In genomic region chr6:169996652-169997051, GRCh38 we compare ENCODE assay signal across 16 cellular contexts.
DNase-seq lines count a peak whose midpoint lies in the region; ATAC-seq, FAIRE-seq and TF ChIP-seq lines count a peak whose summit lies in the region.
"Had no signal": no experiment of that assay in that cellular context is flagged by ENCODE, and none has a peak within 500 bp of the region (broad histone marks: within the 10 kb centered on the region; RNA-seq: fewer than 3 reads in every experiment).

No MANE protein-coding gene starts in this region.

- DNase-seq in H9 (peak; percentile 9), HL-60 (ENCODE audit: low read depth in 1 of 2, low spot score in 1 of 2) (no peak), K562 (ENCODE audit: extremely low read depth in 1 of 4, low spot score in 3 of 4) (no peak), ureter (ENCODE audit: low spot score) (peak; percentile 4), gastrocnemius medialis (no peak), NCI-H1048 (lab: John Stamatoyannopoulos, UW) (no peak)
- no peak for DNase-seq in activated naive CD4-positive, alpha-beta T cell treated with anti-CD3 and anti-CD28 coated beads, Interleukin-2, amount 10 ng/mL, durations not matched to agents 7 days and 5 days
- DNase-seq: 8988T; Calu3; CD4-positive, alpha-beta memory T cell; DMS79 treated with DMSO at 0.1 percent for 48 hours; GF-D8; GOT3; HFFc6 had no signal

- H3K4me2 ChIP-seq in H9 (ENCODE audit: insufficient read depth, insufficient read length, low read length) (no peak overlapping the region), K562 (ENCODE audit: insufficient read depth, low read length) (no peak overlapping the region)
- H3K4me2 ChIP-seq: BLaER1 had no signal

- in situ Hi-C loops in K562 (cut with MboI), result no loop called here
- in situ Hi-C loops in gastrocnemius medialis (cut with MboI; ENCODE audit: low sequenced_read_pairs in 4 of 4), result no loop called here

- TF ChIP-seq EP300 in K562 (IDR thresholded peaks at IDR 0.05; ENCODE audit: low read length), result no peak

- BruUV-seq in K562 (replicated peaks; lab: Mats Ljungman, UMichigan), result no TSS peak

- H3K4me3 Mint-ChIP-seq in H9, result no peak overlapping the region
- H3K4me3 Mint-ChIP-seq in activated naive CD4-positive, alpha-beta T cell treated with anti-CD3 and anti-CD28 coated beads, Interleukin-2, amount 10 ng/mL, durations not matched to agents 7 days and 5 days, result no peak overlapping the region
- H3K4me3 Mint-ChIP-seq: CD4-positive, alpha-beta memory T cell; HFFc6 had no signal

- CTCF ChIA-PET in K562 (lab: Yijun Ruan, JAX; ENCODE audit: low intra/inter-chr PET ratio), result no interaction called here
- CTCF ChIA-PET in activated naive CD4-positive, alpha-beta T cell treated with anti-CD3 and anti-CD28 coated beads, Interleukin-2, amount 10 ng/mL, durations not matched to agents 7 days and 5 days (lab: Charles Lee), result no interaction called here

- no peak overlapping the region for H3K56ac ChIP-seq in H9 (ENCODE audit: insufficient read length, low read depth, low read length)

- H3K9me3 ChIP-seq in H9 (ENCODE audit: control insufficient read depth, low read depth, low read length) (no peaks in the 10 kb centered on the region), K562 (replicated peaks; ENCODE audit: control insufficient read depth, insufficient read depth, low read depth, low read length) (no peaks in the 10 kb centered on the region; the same call in 1 of the 2 replicates), gastrocnemius medialis (no peaks in the 10 kb centered on the region)
- H3K9me3 ChIP-seq: HAP-1 had no signal

- H2AFZ ChIP-seq in H9 (ENCODE audit: low read length) (no peak overlapping the region), K562 (ENCODE audit: low read depth, low read length) (no peak overlapping the region)

- no peaks in the 10 kb centered on the region for H3K79me1 ChIP-seq in H9 (ENCODE audit: insufficient read depth, low read depth, low read length, poor library complexity, severe bottlenecking)

- H3K9me1 ChIP-seq in K562 (ENCODE audit: control insufficient read depth, insufficient read depth, low read length), result no peaks in the 10 kb centered on the region

- H2AK5ac ChIP-seq in H9 (ENCODE audit: insufficient read length, low read length), result peak overlapping the region; percentile 0

- H3K4me1 Mint-ChIP-seq in H9, result peaks cover 11 to 16% of the 10 kb centered on the region in 2 experiments
- H3K4me1 Mint-ChIP-seq in activated naive CD4-positive, alpha-beta T cell treated with anti-CD3 and anti-CD28 coated beads, Interleukin-2, amount 10 ng/mL, durations not matched to agents 7 days and 5 days, result peaks cover 10% of the 10 kb centered on the region

- no peak overlapping the region for H2BK120ac ChIP-seq in H9 (ENCODE audit: low read depth, low read length, poor library complexity, severe bottlenecking)

- H3K27ac ChIP-seq in H9 (ENCODE audit: insufficient read length, low read depth, low read length) (no peak overlapping the region), HL-60 (replicated peaks) (peak overlapping the region; percentile 58; the same call in 1 of the 2 replicates), K562 (ENCODE audit: extremely low read depth, low read depth, low read length) (no peak overlapping the region), gastrocnemius medialis (no peak overlapping the region)
- H3K27ac ChIP-seq: BLaER1 had no signal

- no peak overlapping the region for H4K91ac ChIP-seq in H9 (ENCODE audit: insufficient read length, low read depth, low read length)

- H3K4me3 ChIP-seq in HL-60 (replicated peaks; ENCODE audit: insufficient read depth, low read length) (no peak overlapping the region), K562 (no peak overlapping the region), gastrocnemius medialis (no peak overlapping the region)
- H3K4me3 ChIP-seq: BLaER1, HAP-1 had no signal

- TF ChIP-seq POLR2A in K562 (conservative IDR thresholded peaks at IDR 0.05) (no peak), gastrocnemius medialis (IDR thresholded peaks at IDR 0.05) (no peak)

- no peak overlapping the region for H3K4ac ChIP-seq in H9 (ENCODE audit: low read depth, low read length)

- peaks cover 9 to 13% (median 13%) of the 10 kb centered on the region in 3 experiments for H3K36me3 Mint-ChIP-seq in H9 (ENCODE audit: insufficient read depth in 1 of 3, low read depth in 3 of 3)
- H3K36me3 Mint-ChIP-seq in activated naive CD4-positive, alpha-beta T cell treated with anti-CD3 and anti-CD28 coated beads, Interleukin-2, amount 10 ng/mL, durations not matched to agents 7 days and 5 days, result no peaks in the 10 kb centered on the region

- TF ChIP-seq RAD21 in K562 (CRISPR knock-in tag; conservative IDR thresholded peaks at IDR 0.05 in 1 of 2, IDR thresholded peaks at IDR 0.05 in 1 of 2), result no peak

- no peak overlapping the region for H2BK20ac ChIP-seq in H9 (ENCODE audit: low read depth, low read length, poor library complexity, severe bottlenecking)

- no peak overlapping the region for H3K18ac ChIP-seq in H9 (ENCODE audit: insufficient read length, low read depth, low read length)

- WGBS in H9 (ENCODE audit: extremely low coverage, insufficient read length, low lambda C conversion rate), result 100% methylated on average over 2 of the region's 4 CpGs
- WGBS in K562 (ENCODE audit: insufficient coverage, low coverage, missing lambda C conversion rate), result 7% methylated on average over 3 of the region's 4 CpGs

- H3K9me3 Mint-ChIP-seq in H9, result peaks cover 12 to 25% of the 10 kb centered on the region in 2 experiments
- peaks cover 5% of the 10 kb centered on the region for H3K9me3 Mint-ChIP-seq in activated naive CD4-positive, alpha-beta T cell treated with anti-CD3 and anti-CD28 coated beads, Interleukin-2, amount 10 ng/mL, durations not matched to agents 7 days and 5 days

- no peaks in the 10 kb centered on the region for H4K20me1 ChIP-seq in H9 (ENCODE audit: control insufficient read depth, insufficient read depth, insufficient read length)
- H4K20me1 ChIP-seq in K562 (replicated peaks; ENCODE audit: control insufficient read depth, insufficient read depth, low read length), result no peaks in the 10 kb centered on the region; the same call in 1 of the 2 replicates
- H4K20me1 ChIP-seq: BLaER1 had no signal

- H3K9ac ChIP-seq in H9 (ENCODE audit: extremely low read depth, insufficient read length, low read length) (no peak overlapping the region), K562 (ENCODE audit: insufficient read depth in 1 of 2, low read depth in 2 of 2, low read length in 2 of 2) (no peak overlapping the region)
- H3K9ac ChIP-seq: BLaER1 had no signal

- H3K27me3 ChIP-seq in H9 (ENCODE audit: insufficient read depth, low read length), result no peaks in the 10 kb centered on the region
- H3K27me3 ChIP-seq in HL-60 (ENCODE audit: insufficient read depth, poor library complexity, severe bottlenecking), result no peaks in the 10 kb centered on the region
- peaks cover 7 to 32% of the 10 kb centered on the region in 2 experiments; a peak in 3 of 5 replicates for H3K27me3 ChIP-seq in K562 (ENCODE audit: control insufficient read depth in 2 of 2, insufficient read depth in 2 of 2, low read length in 2 of 2)
- H3K27me3 ChIP-seq in gastrocnemius medialis, result no peaks in the 10 kb centered on the region
- H3K27me3 ChIP-seq: BLaER1 had no signal

- H4K8ac ChIP-seq in H9 (replicated peaks; ENCODE audit: insufficient read length, low read depth, low read length), result no peak overlapping the region

- peaks cover 10% of the 10 kb centered on the region for H3K27me3 Mint-ChIP-seq in H9 (ENCODE audit: low read depth)
- peaks cover 4% of the 10 kb centered on the region for H3K27me3 Mint-ChIP-seq in activated naive CD4-positive, alpha-beta T cell treated with anti-CD3 and anti-CD28 coated beads, Interleukin-2, amount 10 ng/mL, durations not matched to agents 7 days and 5 days
- H3K27me3 Mint-ChIP-seq: CD4-positive, alpha-beta memory T cell had no signal

- H3K23ac ChIP-seq in H9 (ENCODE audit: insufficient read length, low read depth, low read length), result no peak overlapping the region

- ATAC-seq in K562, result no peak
- ATAC-seq in gastrocnemius medialis, result no peak

- no peak overlapping the region for H4K5ac ChIP-seq in H9 (ENCODE audit: insufficient read length, low read depth, low read length)

- H2BK5ac ChIP-seq in H9 (ENCODE audit: insufficient read length, low read length), result no peak overlapping the region

- FAIRE-seq in K562 (lab: Jason Lieb, UNC), result no peak

- H2BK12ac ChIP-seq in H9 (ENCODE audit: insufficient read length, low read depth, low read length), result no peak overlapping the region

- no peaks in the 10 kb centered on the region for H3K23me2 ChIP-seq in H9 (ENCODE audit: insufficient read length, low read depth, low read length, poor library complexity, severe bottlenecking)

- H3K27ac Mint-ChIP-seq in H9, result no peak overlapping the region
- H3K27ac Mint-ChIP-seq in activated naive CD4-positive, alpha-beta T cell treated with anti-CD3 and anti-CD28 coated beads, Interleukin-2, amount 10 ng/mL, durations not matched to agents 7 days and 5 days, result no peak overlapping the region
- H3K27ac Mint-ChIP-seq: HFFc6 had no signal

- no peaks in the 10 kb centered on the region; the same call in 1 of the 2 replicates for H3K4me1 ChIP-seq in H9 (ENCODE audit: insufficient read depth, low read length)
- no peaks in the 10 kb centered on the region for H3K4me1 ChIP-seq in K562 (replicated peaks in 1 of 2; ENCODE audit: control insufficient read depth in 2 of 2, insufficient read depth in 2 of 2, low read length in 2 of 2)
- no peaks in the 10 kb centered on the region for H3K4me1 ChIP-seq in gastrocnemius medialis
- H3K4me1 ChIP-seq: HAP-1 had no signal

- H3T11ph ChIP-seq in H9 (ENCODE audit: low read length), result no peak overlapping the region

- intact Hi-C loops in K562 (cut with micrococcal nuclease), result no loop called here
- intact Hi-C loops in gastrocnemius medialis (cut with DNase I; ENCODE audit: low total_unique reads), result no loop called here

- no peaks in the 10 kb centered on the region for H3K36me3 ChIP-seq in K562 (ENCODE audit: control insufficient read depth, insufficient read depth, low read length)
- H3K36me3 ChIP-seq in gastrocnemius medialis, result no peaks in the 10 kb centered on the region
- H3K36me3 ChIP-seq: BLaER1, HAP-1 had no signal

- TF ChIP-seq CTCF in H9 (conservative IDR thresholded peaks at IDR 0.05) (no peak), HL-60 (IDR thresholded peaks at IDR 0.05; ENCODE audit: insufficient read depth, low read length) (no peak), K562 (IDR thresholded peaks at IDR 0.05 in 2 of 3, conservative IDR thresholded peaks at IDR 0.05 in 1 of 3; ENCODE audit: insufficient read depth in 2 of 3, low read depth in 1 of 3, low read length in 3 of 3) (no peak), gastrocnemius medialis (IDR thresholded peaks at IDR 0.05 in 4 of 5, conservative IDR thresholded peaks at IDR 0.05 in 1 of 5) (no peak)

- no peak overlapping the region for H3K14ac ChIP-seq in H9 (ENCODE audit: insufficient read depth, low read length)

- H2BK15ac ChIP-seq in H9 (ENCODE audit: low read depth, low read length), result no peak overlapping the region

- H3K79me2 ChIP-seq in H9 (ENCODE audit: insufficient read depth, low read length), result no peaks in the 10 kb centered on the region
- no peaks in the 10 kb centered on the region for H3K79me2 ChIP-seq in K562 (ENCODE audit: control insufficient read depth, insufficient read depth, low read length)

- POLR2A ChIA-PET in K562 (lab: Yijun Ruan, JAX), result interaction anchor here (0.6 to 0.9 kb wide), 2 partner anchors 16 to 374 kb away, joined by 3 read pairs; no protein-coding TSS in a partner anchor

TF ChIP-seq in K562, 482 proteins besides CTCF, POLR2A, EP300 and RAD21 (continues in another document):
- TF ChIP-seq NELFE (IDR thresholded peaks at IDR 0.05; ENCODE audit: insufficient read depth, insufficient read length), result no peak

Comparison
In these comparisons a context has a peak if more than half of its experiments do, and no peak if none do; other contexts are left out.
1. DNase-seq: peak in H9 (single experiment) and ureter (single experiment); none in HL-60 (0 of 2), K562 (0 of 4), gastrocnemius medialis (0 of 2), activated naive CD4-positive, alpha-beta T cell treated with anti-CD3 and anti-CD28 coated beads, Interleukin-2, amount 10 ng/mL, durations not matched to agents 7 days and 5 days (single experiment) and NCI-H1048 (single experiment).